Comparison of ENCODE assay signal across 8 cellular contexts in genomic region chr4:105145059-105145912, GRCh38. TPM values are rescaled to one million over a fixed set of nuclear protein-coding genes. Genes with fewer than 3 reads are reported as not detected.
DNase-seq lines count a peak whose midpoint lies in the region; ATAC-seq and TF ChIP-seq lines count a peak whose summit lies in the region.

No MANE protein-coding gene starts in this region.

- intact Hi-C loops in gastrocnemius medialis (cut with DNase I; ENCODE audit: low total_unique reads), result loop anchor here (5.0 kb wide), 1 partner anchor 42 kb away; no protein-coding TSS in a partner anchor

- peak overlapping the region; percentile 94 for H3K4me3 Mint-ChIP-seq in T-helper 2 cell treated with Interferon-gamma antibody and Interleukin-4, amounts not matched to agents 5 μg/mL and 100 μg/mL, for 36 hours

- no peaks in the 10 kb centered on the region for H3K36me3 Mint-ChIP-seq in T-helper 2 cell treated with Interferon-gamma antibody and Interleukin-4, amounts not matched to agents 5 μg/mL and 100 μg/mL, for 36 hours (ENCODE audit: low read depth)

- ATAC-seq in HG02610 (IDR thresholded peaks at IDR 0.05; ENCODE audit: unreplicated experiment) (peak; percentile 18), foreskin keratinocyte (peak; percentile 3), gastrocnemius medialis (no peak), left lobe of liver (no peak)

- in situ Hi-C loops in gastrocnemius medialis (cut with MboI; ENCODE audit: low sequenced_read_pairs in 4 of 4), result loop anchor here in 3 of 4 donors (5.0 to 25.0 kb wide), 2 partner anchors 327 to 567 kb away; partner anchors contain the start of genes GSTCD (in 2 of the 3), INTS12 (in 2 of the 3) and PPA2 (in 1 of the 3)

- TF ChIP-seq POLR2A in gastrocnemius medialis (IDR thresholded peaks at IDR 0.05), result peak in 1 of 2 donors; percentile 10

- H3K9me3 Mint-ChIP-seq in T-helper 2 cell treated with Interferon-gamma antibody and Interleukin-4, amounts not matched to agents 5 μg/mL and 100 μg/mL, for 36 hours, result no peaks in the 10 kb centered on the region

- peaks cover 19% of the 10 kb centered on the region for H3K4me1 ChIP-seq in foreskin keratinocyte
- H3K4me1 ChIP-seq in gastrocnemius medialis, result peaks cover 20 to 24% of the 10 kb centered on the region in 2 donors

- H3K9me3 ChIP-seq in gastrocnemius medialis, result no peaks in the 10 kb centered on the region

- H3K27ac ChIP-seq in foreskin keratinocyte (peak overlapping the region; percentile 4), gastrocnemius medialis (peak overlapping the region; percentile 86 to 91 (median 88))

- DNase-seq in GF-D8 (lab: John Stamatoyannopoulos, UW) (peak; percentile 80), foreskin keratinocyte (peak in 1 of 2 donors; percentile 59), gastrocnemius medialis (no peak), left lobe of liver (ENCODE audit: low spot score) (no peak), C1 segment of cervical spinal cord (lab: John Stamatoyannopoulos, UW) (no peak)
- DNase-seq in T-helper 2 cell treated with Interferon-gamma antibody and Interleukin-4, amounts not matched to agents 5 μg/mL and 100 μg/mL, for 36 hours (ENCODE audit: low spot score), result no peak
- no peak for DNase-seq in stimulated activated CD4-positive, alpha-beta T cell treated with anti-CD3 and anti-CD28 coated beads, Interleukin-12 subunit alpha, Interleukin-12 subunit beta, amount 100 ng/mL, for 4 hours

- H3K4me3 ChIP-seq in gastrocnemius medialis, result peak overlapping the region; percentile 76 to 93 (median 84)

- TF ChIP-seq CTCF in foreskin keratinocyte (conservative IDR thresholded peaks at IDR 0.05) (no peak), gastrocnemius medialis (IDR thresholded peaks at IDR 0.05 in 4 of 5, conservative IDR thresholded peaks at IDR 0.05 in 1 of 5) (no peak)

- H3K27me3 ChIP-seq in foreskin keratinocyte, result no peaks in the 10 kb centered on the region
- no peaks in the 10 kb centered on the region for H3K27me3 ChIP-seq in gastrocnemius medialis

- peak overlapping the region; percentile 87 for H3K27ac Mint-ChIP-seq in T-helper 2 cell treated with Interferon-gamma antibody and Interleukin-4, amounts not matched to agents 5 μg/mL and 100 μg/mL, for 36 hours

- peaks cover 5% of the 10 kb centered on the region for H3K27me3 Mint-ChIP-seq in T-helper 2 cell treated with Interferon-gamma antibody and Interleukin-4, amounts not matched to agents 5 μg/mL and 100 μg/mL, for 36 hours (ENCODE audit: low read depth)

- H3K4me1 Mint-ChIP-seq in T-helper 2 cell treated with Interferon-gamma antibody and Interleukin-4, amounts not matched to agents 5 μg/mL and 100 μg/mL, for 36 hours (ENCODE audit: low read depth), result peaks cover 32% of the 10 kb centered on the region

- H3K36me3 ChIP-seq in gastrocnemius medialis, result no peaks in the 10 kb centered on the region

RNA-seq across cellular contexts. Expression of gene TET2, which starts 1.4 kb away (rescaled TPM):
- total RNA-seq in foreskin keratinocyte (11.9 and 13.2 TPM in 2 replicates), gastrocnemius medialis (10 to 100 TPM; 12.9 to 18.0 (median 16.4) TPM), left lobe of liver (6.3 TPM)
- 1.2 TPM in 2 replicates for polyA plus RNA-seq in foreskin keratinocyte

Comparison
In these comparisons a context has a peak if more than half of its experiments do, and no peak if none do; other contexts are left out.
1. ATAC-seq: peak in HG02610 (single experiment) and foreskin keratinocyte (single experiment); none in gastrocnemius medialis (0 of 2) and left lobe of liver (single experiment).